8 cellular contexts compared by ENCODE assay signal in genomic region chr6:41268478-41268877, GRCh38. TPM values are rescaled to one million over a fixed set of nuclear protein-coding genes. Genes with fewer than 3 reads are reported as not detected.
"Had no signal": no experiment of that assay in that cellular context is flagged by ENCODE, and none has a peak within 500 bp of the region (broad histone marks: within the 10 kb centered on the region; RNA-seq: fewer than 3 reads in every experiment).

No MANE protein-coding gene starts in this region.

- H3K4me3 Mint-ChIP-seq: GM23338, H9, IgD-negative memory B cell had no signal

- H3K36me3 Mint-ChIP-seq: IgD-negative memory B cell had no signal

- H3K27ac Mint-ChIP-seq: GM23338, IgD-negative memory B cell had no signal

- DNase-seq: H9, HCEC 1CT, KBM-7 had no signal

- H3K27me3 Mint-ChIP-seq: IgD-negative memory B cell had no signal

- H3K4me1 Mint-ChIP-seq: GM23338, H9 had no signal

- H3K4me3 ChIP-seq: GM23338 had no signal

RNA-seq across cellular contexts. Expression of gene TREM1, which starts 18.0 kb away (rescaled TPM):
- total RNA-seq: GM23338, H1, H9, HepG2, HT1080 had no signal

RNA-seq across cellular contexts. Expression of gene TREML4, which starts 40.3 kb away (rescaled TPM):
- total RNA-seq: GM23338, H1, H9, HepG2, HT1080 had no signal
